ENCODE assay signal across 16 cellular contexts in genomic region chr13:113883314-113883811, GRCh38.
"Had no signal": no experiment of that assay in that cellular context is flagged by ENCODE, and none has a peak within 500 bp of the region (broad histone marks: within the 10 kb centered on the region; RNA-seq: fewer than 3 reads in every experiment).

No MANE protein-coding gene starts in this region.

- ATAC-seq: activated naive CD4-positive, alpha-beta T cell treated with anti-CD3 and anti-CD28 coated beads, Interleukin-2, amount 50 U/mL, for 72 hours; foreskin keratinocyte; lower lobe of right lung; stimulated activated memory B cell treated with anti-CD40 and anti-IgM and Interleukin-4, amounts not matched to agents 10 μg/mL and 1 μg/mL and 100 μg/mL, for 72 hours had no signal

- H3K36me3 ChIP-seq: lower lobe of right lung had no signal

- H3K27me3 ChIP-seq: foreskin keratinocyte had no signal

- H3K27ac Mint-ChIP-seq: activated naive CD4-positive, alpha-beta T cell treated with anti-CD3 and anti-CD28 coated beads, Interleukin-2, amount 50 U/mL, for 72 hours; activated T-cell treated with anti-CD3 and anti-CD28 coated beads, Interleukin-2, amount 50 U/mL, for 24 hours; stimulated activated memory B cell treated with anti-CD40 and anti-IgM and Interleukin-4, amounts not matched to agents 10 μg/mL and 1 μg/mL and 100 μg/mL, for 72 hours had no signal

- H3K9me3 Mint-ChIP-seq: activated naive CD4-positive, alpha-beta T cell treated with anti-CD3 and anti-CD28 coated beads, Interleukin-2, amount 50 U/mL, for 72 hours; activated T-cell treated with anti-CD3 and anti-CD28 coated beads, Interleukin-2, amount 50 U/mL, for 24 hours; neural crest cell; stimulated activated memory B cell treated with anti-CD40 and anti-IgM and Interleukin-4, amounts not matched to agents 10 μg/mL and 1 μg/mL and 100 μg/mL, for 72 hours had no signal

- H3K4me3 ChIP-seq: lower lobe of right lung had no signal

- H3K9ac ChIP-seq: parathyroid adenoma had no signal

- H3K36me3 Mint-ChIP-seq: activated naive CD4-positive, alpha-beta T cell treated with anti-CD3 and anti-CD28 coated beads, Interleukin-2, amount 50 U/mL, for 72 hours; stimulated activated memory B cell treated with anti-CD40 and anti-IgM and Interleukin-4, amounts not matched to agents 10 μg/mL and 1 μg/mL and 100 μg/mL, for 72 hours had no signal

- H2AFZ ChIP-seq: parathyroid adenoma had no signal

- H3K27ac ChIP-seq: foreskin keratinocyte had no signal

- H3K4me3 Mint-ChIP-seq: activated T-cell treated with anti-CD3 and anti-CD28 coated beads, Interleukin-2, amount 50 U/mL, for 24 hours; neural crest cell; stimulated activated memory B cell treated with anti-CD40 and anti-IgM and Interleukin-4, amounts not matched to agents 10 μg/mL and 1 μg/mL and 100 μg/mL, for 72 hours had no signal

- H3K79me2 ChIP-seq: parathyroid adenoma had no signal

- H3K9me3 ChIP-seq: lower lobe of right lung had no signal

- DNase-seq: activated CD4-positive, CD25-positive, alpha-beta regulatory T cell treated with anti-CD3 and anti-CD28 coated beads, Interleukin-2, amount 50 U/mL, for 72 hours; activated gamma-delta T cell; activated T-cell treated with anti-CD3 and anti-CD28 coated beads, Interleukin-2, amount 50 U/mL, for 24 hours; central memory CD4-positive, alpha-beta T cell; cortex of kidney; effector CD8-positive, alpha-beta T cell; foreskin keratinocyte; lower lobe of right lung; retina; stimulated activated CD4-positive, alpha-beta T cell treated with anti-CD3 and anti-CD28 coated beads, Interleukin-2, amount 100 ng/mL, for 48 hours; T-helper 9 cell; trophoblast cell had no signal
